8 cellular contexts compared by ENCODE assay signal in the genomic region with DNA sequence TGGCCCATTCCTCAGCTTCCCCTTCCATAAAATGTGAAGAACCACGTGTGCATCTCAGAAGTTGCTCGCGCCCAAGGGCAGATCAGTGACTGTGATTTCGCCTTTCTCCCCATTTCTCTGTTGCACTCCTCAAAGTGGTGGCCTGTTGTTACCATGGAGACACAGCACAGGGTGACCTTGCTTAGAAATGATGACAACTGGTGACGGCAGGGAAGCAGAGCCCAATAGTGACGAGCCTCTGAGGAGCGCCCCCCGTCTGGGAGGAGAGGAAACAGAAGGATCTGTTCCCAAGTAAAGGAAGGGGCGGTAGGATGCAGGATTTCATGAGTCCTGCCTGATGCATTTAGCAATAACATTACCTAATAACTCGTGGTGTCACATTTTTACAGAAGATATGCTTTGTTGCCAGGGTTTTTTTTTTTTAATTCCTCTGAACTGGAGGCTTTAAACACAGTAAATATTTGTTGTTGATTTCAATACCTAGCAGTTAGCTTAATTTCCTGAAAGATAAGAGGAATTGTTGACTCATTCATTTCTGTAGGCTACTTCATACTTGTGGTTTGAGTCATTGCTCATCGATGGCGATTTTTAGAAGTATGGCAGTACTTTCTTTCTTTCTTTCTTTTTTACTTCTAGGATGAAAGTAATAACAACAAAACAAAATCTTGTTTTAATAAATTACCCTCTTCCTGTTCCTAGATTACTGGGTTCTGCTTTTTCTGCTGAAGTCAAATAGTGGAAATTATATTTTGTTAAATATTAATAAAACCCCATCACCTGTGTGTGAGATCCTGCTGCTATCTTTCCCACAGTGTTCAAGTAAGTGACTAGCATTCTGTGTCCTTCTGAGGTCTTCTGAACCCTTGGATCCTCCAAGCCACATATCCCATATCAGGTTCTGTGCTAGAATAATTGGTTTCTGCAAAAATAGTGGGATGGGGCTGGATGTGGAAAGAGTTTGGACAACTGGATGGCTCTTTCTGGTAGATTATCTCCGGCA. TPM values are rescaled to one million over a fixed set of nuclear protein-coding genes. Genes with fewer than 3 reads are reported as not detected.
DNase-seq lines count a peak whose midpoint lies in the region; ATAC-seq and TF ChIP-seq lines count a peak whose summit lies in the region.

No MANE protein-coding gene starts in this region.

- H3K36me3 Mint-ChIP-seq in activated naive CD8-positive, alpha-beta T cell treated with anti-CD3 and anti-CD28 coated beads, Interleukin-2, amount 50 U/mL, for 24 hours (ENCODE audit: low read depth): peaks cover 30% of the 10 kb centered on the region
- H3K36me3 Mint-ChIP-seq in stimulated activated effector memory CD8-positive, alpha-beta T cell treated with anti-CD3 and anti-CD28 coated beads, Interleukin-12 subunit alpha, Interleukin-12 subunit beta, amount 100 ng/mL, for 72 hours: peaks cover 21% of the 10 kb centered on the region

- ATAC-seq in GM21515 (IDR thresholded peaks at IDR 0.05; ENCODE audit: unreplicated experiment) (peak; percentile 63), HG03571 (IDR thresholded peaks at IDR 0.05; ENCODE audit: unreplicated experiment) (peak; percentile 83), left ventricle myocardium superior (peak; percentile 51)
- peak; percentile 42 for ATAC-seq in activated naive CD8-positive, alpha-beta T cell treated with anti-CD3 and anti-CD28 coated beads, Interleukin-2, amount 50 U/mL, for 24 hours
- peak; percentile 71 for ATAC-seq in stimulated activated effector memory CD8-positive, alpha-beta T cell treated with anti-CD3 and anti-CD28 coated beads, Interleukin-12 subunit alpha, Interleukin-12 subunit beta, amount 100 ng/mL, for 72 hours

- peak overlapping the region; percentile 94 for H3K27ac Mint-ChIP-seq in activated naive CD8-positive, alpha-beta T cell treated with anti-CD3 and anti-CD28 coated beads, Interleukin-2, amount 50 U/mL, for 24 hours
- H3K27ac Mint-ChIP-seq in stimulated activated effector memory CD8-positive, alpha-beta T cell treated with anti-CD3 and anti-CD28 coated beads, Interleukin-12 subunit alpha, Interleukin-12 subunit beta, amount 100 ng/mL, for 72 hours: peak overlapping the region; percentile 98

- TF ChIP-seq CTCF in GM10248 (IDR thresholded peaks at IDR 0.05; ENCODE audit: control extremely low read depth, extremely low read depth, low read depth, missing control alignments): no peak

- no peaks in the 10 kb centered on the region for H3K27me3 Mint-ChIP-seq in activated naive CD8-positive, alpha-beta T cell treated with anti-CD3 and anti-CD28 coated beads, Interleukin-2, amount 50 U/mL, for 24 hours

- H3K9me3 Mint-ChIP-seq in activated naive CD8-positive, alpha-beta T cell treated with anti-CD3 and anti-CD28 coated beads, Interleukin-2, amount 50 U/mL, for 24 hours: no peaks in the 10 kb centered on the region
- H3K9me3 Mint-ChIP-seq in stimulated activated effector memory CD8-positive, alpha-beta T cell treated with anti-CD3 and anti-CD28 coated beads, Interleukin-12 subunit alpha, Interleukin-12 subunit beta, amount 100 ng/mL, for 72 hours: no peaks in the 10 kb centered on the region

- intact Hi-C loops in left ventricle myocardium superior (cut with micrococcal nuclease): no loop called here

- CTCF ChIA-PET in GM10248 (lab: Yijun Ruan, JAX): interaction anchor here (0.7 to 1.3 kb wide), 6 partner anchors 8 to 57 kb away, joined by 3 to 4 read pairs (median 3); no protein-coding TSS in a partner anchor

- POLR2A ChIA-PET in GM10248 (lab: Yijun Ruan, JAX): interaction anchor here (0.9 kb wide), 1 partner anchor 36 kb away, joined by 3 read pairs; the partner anchor contains the start of gene MBNL2

- DNase-seq in GM10248 (ENCODE audit: extremely low spot score) (peak; percentile 62), left ventricle myocardium superior (peak; percentile 55), midbrain (lab: John Stamatoyannopoulos, UW) (no peak), Ammon's horn (ENCODE audit: low spot score) (no peak)
- DNase-seq in activated naive CD8-positive, alpha-beta T cell treated with anti-CD3 and anti-CD28 coated beads, Interleukin-2, amount 50 U/mL, for 24 hours: no peak
- peak in 1 of 2 donors; percentile 55 for DNase-seq in stimulated activated effector memory CD8-positive, alpha-beta T cell treated with anti-CD3 and anti-CD28 coated beads, Interleukin-12 subunit alpha, Interleukin-12 subunit beta, amount 100 ng/mL, for 72 hours (ENCODE audit: low spot score in 2 of 2)

- H3K4me3 Mint-ChIP-seq in activated naive CD8-positive, alpha-beta T cell treated with anti-CD3 and anti-CD28 coated beads, Interleukin-2, amount 50 U/mL, for 24 hours: peak overlapping the region; percentile 51
- peak overlapping the region; percentile 66 for H3K4me3 Mint-ChIP-seq in stimulated activated effector memory CD8-positive, alpha-beta T cell treated with anti-CD3 and anti-CD28 coated beads, Interleukin-12 subunit alpha, Interleukin-12 subunit beta, amount 100 ng/mL, for 72 hours

- peaks cover 85% of the 10 kb centered on the region for H3K4me1 Mint-ChIP-seq in activated naive CD8-positive, alpha-beta T cell treated with anti-CD3 and anti-CD28 coated beads, Interleukin-2, amount 50 U/mL, for 24 hours
- peaks cover 82% of the 10 kb centered on the region for H3K4me1 Mint-ChIP-seq in stimulated activated effector memory CD8-positive, alpha-beta T cell treated with anti-CD3 and anti-CD28 coated beads, Interleukin-12 subunit alpha, Interleukin-12 subunit beta, amount 100 ng/mL, for 72 hours

RNA-seq across cellular contexts. Expression of gene MBNL2, which starts 36.0 kb away (rescaled TPM):
- 66.7 TPM for total RNA-seq in left ventricle myocardium superior

Comparison
In these comparisons a context has a peak if more than half of its experiments do, and no peak if none do; other contexts are left out.
1. DNase-seq: peak in GM10248 (single experiment) and left ventricle myocardium superior (single experiment); none in activated naive CD8-positive, alpha-beta T cell treated with anti-CD3 and anti-CD28 coated beads, Interleukin-2, amount 50 U/mL, for 24 hours (single experiment), midbrain (single experiment) and Ammon's horn (single experiment).
2. Peak in every context shown above with its lines, with median percentiles within 50 percentile points of each other: ATAC-seq.